In genomic region chr3:52351762-52352055, GRCh38 we compare ENCODE assay signal across 19 cellular contexts. TPM values are rescaled to one million over a fixed set of nuclear protein-coding genes. Genes with fewer than 3 reads are reported as not detected.
DNase-seq lines count a peak whose midpoint lies in the region; ATAC-seq and TF ChIP-seq lines count a peak whose summit lies in the region.
"Had no signal": no experiment of that assay in that cellular context is flagged by ENCODE, and none has a peak within 500 bp of the region (broad histone marks: within the 10 kb centered on the region; RNA-seq: fewer than 3 reads in every experiment).

No MANE protein-coding gene starts in this region.

- H3K27ac Mint-ChIP-seq in endothelial cell (ENCODE audit: unreplicated experiment) = no peak overlapping the region
- H3K27ac Mint-ChIP-seq: CD8-positive, alpha-beta T cell; H9 had no signal

- no peaks in the 10 kb centered on the region for H3K9me3 Mint-ChIP-seq in endothelial cell (ENCODE audit: unreplicated experiment)
- H3K9me3 Mint-ChIP-seq: CD8-positive, alpha-beta T cell; H9; IgD-negative memory B cell had no signal

- peak overlapping the region; percentile 23 for H3K4me3 Mint-ChIP-seq in endothelial cell (ENCODE audit: unreplicated experiment)
- H3K4me3 Mint-ChIP-seq: CD8-positive, alpha-beta T cell; H9; IgD-negative memory B cell had no signal

- TF ChIP-seq CTCF in heart right ventricle (IDR thresholded peaks at IDR 0.05) = no peak
- TF ChIP-seq CTCF in endothelial cell (IDR thresholded peaks at IDR 0.05; ENCODE audit: unreplicated experiment) = no peak
- no peak for TF ChIP-seq CTCF in osteoblast (IDR thresholded peaks at IDR 0.05; ENCODE audit: extremely low read depth, low read depth, low read length)
- no peak for TF ChIP-seq CTCF in suprapubic skin (IDR thresholded peaks at IDR 0.05)

- H3K27ac ChIP-seq in heart right ventricle = no peak overlapping the region
- 0 out of 2 replicates have a peak overlapping the region, but pooled peaks have one; percentile 7 for H3K27ac ChIP-seq in BLaER1
- no peak overlapping the region for H3K27ac ChIP-seq in osteoblast (ENCODE audit: low read depth, low read length)
- no peak overlapping the region for H3K27ac ChIP-seq in suprapubic skin
- H3K27ac ChIP-seq: 22Rv1, A549 had no signal

- H3K4me3 ChIP-seq in heart right ventricle (no peak overlapping the region), BLaER1 (no peak overlapping the region), osteoblast (ENCODE audit: insufficient read depth, low read length) (no peak overlapping the region), suprapubic skin (no peak overlapping the region)
- H3K4me3 ChIP-seq: A549, GM12878 had no signal

- peaks cover 12% of the 10 kb centered on the region for H3K36me3 Mint-ChIP-seq in endothelial cell (ENCODE audit: low read depth, unreplicated experiment)

- no peak for ATAC-seq in Right ventricle myocardium superior (ENCODE audit: poor library complexity)
- no peak for ATAC-seq in heart right ventricle
- ATAC-seq in HG03521 (IDR thresholded peaks at IDR 0.05; ENCODE audit: unreplicated experiment) = no peak
- ATAC-seq in HG03097 (IDR thresholded peaks at IDR 0.05; ENCODE audit: low FRiP score, unreplicated experiment) = no peak
- ATAC-seq: A549; CD8-positive, alpha-beta T cell; HepG2 had no signal

- no peaks in the 10 kb centered on the region for H3K9me3 ChIP-seq in heart right ventricle
- no peaks in the 10 kb centered on the region for H3K9me3 ChIP-seq in BLaER1
- H3K9me3 ChIP-seq in osteoblast (ENCODE audit: low read depth, low read length) = no peaks in the 10 kb centered on the region
- no peaks in the 10 kb centered on the region for H3K9me3 ChIP-seq in suprapubic skin
- H3K9me3 ChIP-seq: A549 had no signal

- no peak for TF ChIP-seq EP300 in suprapubic skin (IDR thresholded peaks at IDR 0.05)

- H3K4me1 ChIP-seq in heart right ventricle (peaks cover 0 to 12% (median 3%) of the 10 kb centered on the region in 9 donors), BLaER1 (peaks cover 25% of the 10 kb centered on the region), osteoblast (ENCODE audit: insufficient read depth, low read length) (peaks cover 7% of the 10 kb centered on the region), suprapubic skin (no peaks in the 10 kb centered on the region)
- H3K4me1 ChIP-seq: A549 had no signal

- intact Hi-C loops in Right ventricle myocardium superior (cut with DNase I) (no loop called here), heart right ventricle (cut with DNase I) (no loop called here)

- H2AFZ ChIP-seq in osteoblast (ENCODE audit: low read length) = no peak overlapping the region

- H3K27me3 Mint-ChIP-seq in endothelial cell (ENCODE audit: unreplicated experiment) = peaks cover 4% of the 10 kb centered on the region
- H3K27me3 Mint-ChIP-seq: IgD-negative memory B cell had no signal

- WGBS in heart right ventricle, 2 donors = 93 to 99% methylated on average over 7 of the region's 7 CpGs
- 89% methylated on average over 7 of the region's 7 CpGs for WGBS in suprapubic skin

- TF ChIP-seq POLR2A in suprapubic skin (IDR thresholded peaks at IDR 0.05) = no peak

- no peaks in the 10 kb centered on the region for H3K4me1 Mint-ChIP-seq in endothelial cell (ENCODE audit: unreplicated experiment)
- H3K4me1 Mint-ChIP-seq: H9, IgD-negative memory B cell had no signal

- H3K79me2 ChIP-seq in osteoblast (ENCODE audit: insufficient read depth, low read length) = no peaks in the 10 kb centered on the region

- H4K20me1 ChIP-seq in BLaER1 (no peaks in the 10 kb centered on the region), osteoblast (ENCODE audit: insufficient read depth, low read length) (peaks cover under 1% of the 10 kb centered on the region)

- H3K4me2 ChIP-seq in BLaER1 = peak overlapping the region; percentile 39; the same call in 1 of the 2 replicates
- no peak overlapping the region for H3K4me2 ChIP-seq in osteoblast (ENCODE audit: insufficient read depth, low read length)
- H3K4me2 ChIP-seq: A549 had no signal

- DNase-seq in Right ventricle myocardium superior = peak; percentile 15
- DNase-seq in heart right ventricle = no peak
- no peak for DNase-seq in endothelial cell (ENCODE audit: low spot score)
- DNase-seq in osteoblast (ENCODE audit: insufficient read length, low spot score, missing footprints) = peak; percentile 78
- DNase-seq in suprapubic skin (ENCODE audit: low spot score in 2 of 2) = no peak
- DNase-seq: AML-193; Calu3; CD8-positive, alpha-beta T cell; DND-41; EL; H9 had no signal

- no peak overlapping the region for H3K9ac ChIP-seq in BLaER1

- H3K36me3 ChIP-seq in heart right ventricle = peaks cover 0 to 96% (median 0%) of the 10 kb centered on the region in 9 donors
- peaks cover 67% of the 10 kb centered on the region for H3K36me3 ChIP-seq in BLaER1
- no peaks in the 10 kb centered on the region for H3K36me3 ChIP-seq in osteoblast (ENCODE audit: insufficient read depth, low read length)
- H3K36me3 ChIP-seq in suprapubic skin = peaks cover 76% of the 10 kb centered on the region

- H3K27me3 ChIP-seq in heart right ventricle = no peaks in the 10 kb centered on the region
- no peaks in the 10 kb centered on the region for H3K27me3 ChIP-seq in BLaER1
- no peaks in the 10 kb centered on the region for H3K27me3 ChIP-seq in osteoblast (ENCODE audit: insufficient read depth, low read length)
- no peaks in the 10 kb centered on the region for H3K27me3 ChIP-seq in suprapubic skin

RNA-seq across cellular contexts. Expression of gene DNAH1, which starts 35.6 kb away (rescaled TPM):
- total RNA-seq in Right ventricle myocardium superior (1.9 TPM), heart right ventricle (1 to 10 TPM; 1.5 to 5.9 (median 2.8) TPM), endothelial cell (ENCODE audit: unreplicated experiment) (3.3 TPM), osteoblast (8.0 and 8.7 TPM in 2 replicates), suprapubic skin (10 to 100 TPM in 1 of 4 donors, 1 to 10 TPM in 3; 3.4 to 10.1 (median 7.7) TPM)
- 1 to 10 TPM in 1 of 2 donors, under 1 TPM in 1; 0.99 to 6.4 TPM for polyA plus RNA-seq in heart right ventricle

RNA-seq across cellular contexts. Expression of gene BAP1, which starts 58.1 kb away (rescaled TPM):
- total RNA-seq in Right ventricle myocardium superior = 46.2 TPM
- 10 to 100 TPM; 37.1 to 58.2 (median 46.1) TPM for total RNA-seq in heart right ventricle
- polyA plus RNA-seq in heart right ventricle = 10 to 100 TPM; 50.6 to 51.6 TPM
- total RNA-seq in endothelial cell (ENCODE audit: unreplicated experiment) = 118 TPM
- 65.4 and 72.4 TPM in 2 replicates for total RNA-seq in osteoblast
- 100 to 1,000 TPM in 3 of 4 donors, 10 to 100 TPM in 1; 99.0 to 137 (median 120) TPM for total RNA-seq in suprapubic skin

RNA-seq across cellular contexts. Expression of gene PHF7, which starts 58.8 kb away (rescaled TPM):
- total RNA-seq in Right ventricle myocardium superior (16.8 TPM), heart right ventricle (10 to 100 TPM; 11.5 to 26.3 (median 22.4) TPM), endothelial cell (ENCODE audit: unreplicated experiment) (15.9 TPM), osteoblast (8.8 and 10.9 TPM in 2 replicates), suprapubic skin (10 to 100 TPM in 3 of 4 donors, 1 to 10 TPM in 1; 8.9 to 17.5 (median 11.4) TPM)
- polyA plus RNA-seq in heart right ventricle = 1 to 10 TPM; 1.9 to 6.0 TPM

Comparison
In these comparisons a context has a peak if more than half of its experiments do, and no peak if none do; other contexts are left out.
1. DNase-seq: peak in Right ventricle myocardium superior (single experiment) and osteoblast (single experiment); none in heart right ventricle (0 of 2), endothelial cell (single experiment) and suprapubic skin (0 of 2).